In the genomic region with DNA sequence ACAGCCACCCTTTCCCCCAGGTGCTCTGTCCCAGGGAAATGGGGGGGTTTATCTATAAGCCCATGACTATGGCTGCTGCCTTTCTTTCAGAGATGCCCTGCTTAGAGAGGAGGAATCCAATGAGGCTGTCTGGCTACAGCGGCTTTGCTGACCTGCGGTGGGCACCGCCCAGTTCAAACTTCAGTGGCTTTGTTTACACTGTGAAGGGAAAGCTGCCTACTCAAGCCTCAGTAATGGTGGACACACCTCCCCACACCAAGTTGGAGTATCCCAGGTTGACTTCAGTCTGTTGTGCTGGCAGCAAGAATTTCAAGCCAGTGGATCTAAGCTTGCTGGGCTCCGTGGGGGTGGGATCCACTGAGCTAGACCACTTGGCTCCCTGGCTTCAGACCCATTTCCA, we compare ENCODE assay signal across 32 cellular contexts.
"Had no signal": no experiment of that assay in that cellular context is flagged by ENCODE, and none has a peak within 500 bp of the region (broad histone marks: within the 10 kb centered on the region; RNA-seq: fewer than 3 reads in every experiment).

No MANE protein-coding gene starts in this region.

- H3K4me1 Mint-ChIP-seq: activated CD4-positive, alpha-beta T cell treated with anti-CD3 and anti-CD28 coated beads, Interleukin-2, amount 10 ng/mL, durations not matched to agents 24 days and 14 days; activated naive CD4-positive, alpha-beta T cell treated with anti-CD3 and anti-CD28 coated beads, Interleukin-2, amount 50 U/mL, for 24 hours; activated naive CD8-positive, alpha-beta T cell treated with anti-CD3 and anti-CD28 coated beads, Interleukin-2, amount 10 ng/mL, durations not matched to agents 7 days and 5 days; activated T-helper 17 cell treated with anti-CD3 and anti-CD28 coated beads, Interleukin-2, amount 50 U/mL, for 72 hours; central memory CD8-positive, alpha-beta T cell had no signal

- H3K27me3 ChIP-seq: ascending aorta, cardiac muscle cell, Peyer's patch had no signal

- H3K27me3 Mint-ChIP-seq: activated CD4-positive, alpha-beta T cell treated with anti-CD3 and anti-CD28 coated beads, Interleukin-2, amount 10 ng/mL, durations not matched to agents 24 days and 14 days; activated CD8-positive, alpha-beta T cell treated with anti-CD3 and anti-CD28 coated beads for 36 hours; activated naive CD4-positive, alpha-beta T cell treated with anti-CD3 and anti-CD28 coated beads, Interleukin-2, amount 50 U/mL, for 24 hours; activated naive CD8-positive, alpha-beta T cell treated with anti-CD3 and anti-CD28 coated beads, Interleukin-2, amount 10 ng/mL, durations not matched to agents 7 days and 5 days; activated T-helper 17 cell treated with anti-CD3 and anti-CD28 coated beads, Interleukin-2, amount 50 U/mL, for 72 hours; central memory CD8-positive, alpha-beta T cell had no signal

- H3K36me3 ChIP-seq: ascending aorta, cardiac muscle cell, Peyer's patch, WERI-Rb-1 had no signal

- H3K9me3 Mint-ChIP-seq: activated CD4-positive, alpha-beta T cell treated with anti-CD3 and anti-CD28 coated beads, Interleukin-2, amount 10 ng/mL, durations not matched to agents 24 days and 14 days; activated naive CD4-positive, alpha-beta T cell treated with anti-CD3 and anti-CD28 coated beads, Interleukin-2, amount 50 U/mL, for 24 hours; activated naive CD8-positive, alpha-beta T cell treated with anti-CD3 and anti-CD28 coated beads, Interleukin-2, amount 10 ng/mL, durations not matched to agents 7 days and 5 days; activated T-helper 17 cell treated with anti-CD3 and anti-CD28 coated beads, Interleukin-2, amount 50 U/mL, for 72 hours; central memory CD8-positive, alpha-beta T cell had no signal

- H3K4me1 ChIP-seq: ascending aorta, Peyer's patch had no signal

- H3K4me3 ChIP-seq: ascending aorta, cardiac muscle cell, Peyer's patch had no signal

- H3K9me3 ChIP-seq: ascending aorta, Peyer's patch had no signal

- H3K27ac ChIP-seq: ascending aorta, cardiac muscle cell, Peyer's patch, RWPE1, WERI-Rb-1 had no signal

- H3K4me3 Mint-ChIP-seq: activated CD4-positive, alpha-beta T cell treated with anti-CD3 and anti-CD28 coated beads, Interleukin-2, amount 10 ng/mL, durations not matched to agents 24 days and 14 days; activated CD8-positive, alpha-beta T cell treated with anti-CD3 and anti-CD28 coated beads for 36 hours; activated naive CD4-positive, alpha-beta T cell treated with anti-CD3 and anti-CD28 coated beads, Interleukin-2, amount 50 U/mL, for 24 hours; activated naive CD8-positive, alpha-beta T cell treated with anti-CD3 and anti-CD28 coated beads, Interleukin-2, amount 10 ng/mL, durations not matched to agents 7 days and 5 days; activated T-cell treated with anti-CD3 and anti-CD28 coated beads, Interleukin-2, amount 50 U/mL, for 72 hours; activated T-helper 17 cell treated with anti-CD3 and anti-CD28 coated beads, Interleukin-2, amount 50 U/mL, for 72 hours; central memory CD8-positive, alpha-beta T cell had no signal

- H3K27ac Mint-ChIP-seq: activated CD4-positive, alpha-beta T cell treated with anti-CD3 and anti-CD28 coated beads, Interleukin-2, amount 10 ng/mL, durations not matched to agents 24 days and 14 days; activated CD8-positive, alpha-beta T cell treated with anti-CD3 and anti-CD28 coated beads for 36 hours; activated naive CD4-positive, alpha-beta T cell treated with anti-CD3 and anti-CD28 coated beads, Interleukin-2, amount 50 U/mL, for 24 hours; activated naive CD8-positive, alpha-beta T cell treated with anti-CD3 and anti-CD28 coated beads, Interleukin-2, amount 10 ng/mL, durations not matched to agents 7 days and 5 days; activated T-cell treated with anti-CD3 and anti-CD28 coated beads, Interleukin-2, amount 50 U/mL, for 72 hours; activated T-helper 17 cell treated with anti-CD3 and anti-CD28 coated beads, Interleukin-2, amount 50 U/mL, for 72 hours had no signal

- ATAC-seq: activated CD8-positive, alpha-beta T cell treated with anti-CD3 and anti-CD28 coated beads for 36 hours; activated T-cell treated with anti-CD3 and anti-CD28 coated beads, Interleukin-2, amount 50 U/mL, for 72 hours; activated T-helper 17 cell treated with anti-CD3 and anti-CD28 coated beads, Interleukin-2, amount 50 U/mL, for 72 hours; PC-3 had no signal

- DNase-seq: activated CD4-positive, alpha-beta T cell treated with anti-CD3 and anti-CD28 coated beads, Interleukin-2, amount 10 ng/mL, durations not matched to agents 24 days and 14 days; activated CD4-positive, alpha-beta T cell treated with anti-CD3 and anti-CD28 coated beads, Interleukin-2, amount 50 U/mL, for 4 hours; activated CD4-positive, CD25-positive, alpha-beta regulatory T cell; activated CD8-positive, alpha-beta T cell treated with anti-CD3 and anti-CD28 coated beads for 36 hours; activated gamma-delta T cell; activated naive CD4-positive, alpha-beta T cell treated with Interleukin-2 at 50 U/mL for 16 hours; activated naive CD8-positive, alpha-beta T cell treated with anti-CD3 and anti-CD28 coated beads, Interleukin-2, amount 10 ng/mL, durations not matched to agents 7 days and 5 days; activated T-cell treated with anti-CD3 and anti-CD28 coated beads, Interleukin-2, amount 50 U/mL, for 1 hour; activated T-cell treated with anti-CD3 and anti-CD28 coated beads, Interleukin-2, amount 50 U/mL, for 72 hours; amygdala; Kasumi-1; MM.1S; MV-4-11; NCI-H1092; NCI-H1436 treated with DMSO at 0.1 percent for 48 hours; NCI-H1694 treated with DMSO at 0.1 percent for 48 hours; NCI-H2029; NCI-H526; NCI-H748 treated with DMSO at 0.1 percent for 48 hours; NK-92 treated with Interleukin-12 subunit alpha and Interleukin-12 subunit beta, amount 100 ng/mL, for 24 hours; PC-3; Peyer's patch; Right ventricle myocardium superior; SW 1271; T1000; WERI-Rb-1 had no signal

- H3K36me3 Mint-ChIP-seq: activated naive CD4-positive, alpha-beta T cell treated with anti-CD3 and anti-CD28 coated beads, Interleukin-2, amount 50 U/mL, for 24 hours; activated naive CD8-positive, alpha-beta T cell treated with anti-CD3 and anti-CD28 coated beads, Interleukin-2, amount 10 ng/mL, durations not matched to agents 7 days and 5 days had no signal
